ENCODE assay signal across 8 cellular contexts in genomic region chr11:123430736-123431356, GRCh38. TPM values are rescaled to one million over a fixed set of nuclear protein-coding genes. Genes with fewer than 3 reads are reported as not detected.
A peak's percentile ranks its signal among the peaks of the same experiment; 100 is the strongest.
DNase-seq lines count a peak whose midpoint lies in the region; ATAC-seq and TF ChIP-seq lines count a peak whose summit lies in the region.

No MANE protein-coding gene starts in this region.

- H3K27me3 ChIP-seq in cardiac muscle cell (no peaks in the 10 kb centered on the region), parathyroid adenoma (ENCODE audit: control insufficient read depth, insufficient read depth, low read length) (no peaks in the 10 kb centered on the region), vagina (no peaks in the 10 kb centered on the region)

- peaks cover 5% of the 10 kb centered on the region for H3K36me3 ChIP-seq in cardiac muscle cell
- H3K36me3 ChIP-seq in parathyroid adenoma (ENCODE audit: control insufficient read depth, insufficient read depth, low read length): no peaks in the 10 kb centered on the region
- no peaks in the 10 kb centered on the region for H3K36me3 ChIP-seq in vagina

- no peak overlapping the region for H3K9ac ChIP-seq in parathyroid adenoma

- no peaks in the 10 kb centered on the region for H3K27me3 Mint-ChIP-seq in activated T-helper 2 cell treated with anti-CD3 and anti-CD28 coated beads, Interferon-gamma antibody, Interleukin-2, Interleukin-4, amounts not matched to agents 10 μg/mL and 5 μg/mL and 100 μg/mL, durations not matched to agents 14 hours and 24 hours and 36 hours (ENCODE audit: low read depth)

- no peak for TF ChIP-seq POLR2A in vagina (IDR thresholded peaks at IDR 0.05)

- H3K9me3 Mint-ChIP-seq in activated T-helper 2 cell treated with anti-CD3 and anti-CD28 coated beads, Interferon-gamma antibody, Interleukin-2, Interleukin-4, amounts not matched to agents 10 μg/mL and 5 μg/mL and 100 μg/mL, durations not matched to agents 14 hours and 24 hours and 36 hours: no peaks in the 10 kb centered on the region

- H3K27ac Mint-ChIP-seq in activated T-helper 2 cell treated with anti-CD3 and anti-CD28 coated beads, Interferon-gamma antibody, Interleukin-2, Interleukin-4, amounts not matched to agents 10 μg/mL and 5 μg/mL and 100 μg/mL, durations not matched to agents 14 hours and 24 hours and 36 hours: peak overlapping the region; percentile 82

- no peaks in the 10 kb centered on the region for H3K79me2 ChIP-seq in parathyroid adenoma

- H3K4me2 ChIP-seq in parathyroid adenoma (ENCODE audit: low read length): peak overlapping the region; percentile 47

- no peaks in the 10 kb centered on the region for H3K9me3 ChIP-seq in cardiac muscle cell (ENCODE audit: low read depth)
- H3K9me3 ChIP-seq in parathyroid adenoma (ENCODE audit: control insufficient read depth, low read length): no peaks in the 10 kb centered on the region
- H3K9me3 ChIP-seq in vagina: no peaks in the 10 kb centered on the region

- intact Hi-C loops in activated T-helper 2 cell treated with anti-CD3 and anti-CD28 coated beads, Interferon-gamma antibody, Interleukin-2, Interleukin-4, amounts not matched to agents 10 μg/mL and 5 μg/mL and 100 μg/mL, durations not matched to agents 14 hours and 24 hours and 36 hours (cut with micrococcal nuclease): loop anchor here (1.0 to 10.0 kb wide), 7 partner anchors 23 to 686 kb away; no protein-coding TSS in a partner anchor
- intact Hi-C loops in vagina (cut with DNase I): no loop called here

- H3K27ac ChIP-seq in cardiac muscle cell (peak overlapping the region; percentile 82), parathyroid adenoma (no peak overlapping the region), vagina (peak overlapping the region; percentile 40)

- H2AFZ ChIP-seq in parathyroid adenoma: peak overlapping the region; percentile 56

- DNase-seq in NOMO-1 treated with dmso at 0.1 percent for 144 hours (lab: John Stamatoyannopoulos, UW; ENCODE audit: unreplicated experiment) (peak; percentile 72), cardiac muscle cell (ENCODE audit: low read depth in 1 of 2, low spot score in 1 of 2) (peak; percentile 57 to 59), vagina (ENCODE audit: extremely low spot score in 2 of 2) (no peak), SW 1271 (lab: John Stamatoyannopoulos, UW) (no peak)
- peak; percentile 77 for DNase-seq in activated T-helper 2 cell treated with anti-CD3 and anti-CD28 coated beads, Interferon-gamma antibody, Interleukin-2, Interleukin-4, amounts not matched to agents 10 μg/mL and 5 μg/mL and 100 μg/mL, durations not matched to agents 14 hours and 24 hours and 36 hours (ENCODE audit: low spot score)

- ATAC-seq in HG02623 (IDR thresholded peaks at IDR 0.05; ENCODE audit: unreplicated experiment): peak; percentile 34

- peaks cover 64% of the 10 kb centered on the region for H3K36me3 Mint-ChIP-seq in activated T-helper 2 cell treated with anti-CD3 and anti-CD28 coated beads, Interferon-gamma antibody, Interleukin-2, Interleukin-4, amounts not matched to agents 10 μg/mL and 5 μg/mL and 100 μg/mL, durations not matched to agents 14 hours and 24 hours and 36 hours (ENCODE audit: low read depth)

- H3K4me1 ChIP-seq in cardiac muscle cell (ENCODE audit: low read depth): peaks cover 6% of the 10 kb centered on the region
- H3K4me1 ChIP-seq in parathyroid adenoma: no peaks in the 10 kb centered on the region
- H3K4me1 ChIP-seq in vagina: peaks cover 21% of the 10 kb centered on the region

- H3K4me1 Mint-ChIP-seq in activated T-helper 2 cell treated with anti-CD3 and anti-CD28 coated beads, Interferon-gamma antibody, Interleukin-2, Interleukin-4, amounts not matched to agents 10 μg/mL and 5 μg/mL and 100 μg/mL, durations not matched to agents 14 hours and 24 hours and 36 hours (ENCODE audit: low read depth): peaks cover 45% of the 10 kb centered on the region

- peak overlapping the region; percentile 91 for H3K4me3 Mint-ChIP-seq in activated T-helper 2 cell treated with anti-CD3 and anti-CD28 coated beads, Interferon-gamma antibody, Interleukin-2, Interleukin-4, amounts not matched to agents 10 μg/mL and 5 μg/mL and 100 μg/mL, durations not matched to agents 14 hours and 24 hours and 36 hours (ENCODE audit: low read depth)

- TF ChIP-seq CTCF in cardiac muscle cell (IDR thresholded peaks at IDR 0.05; ENCODE audit: low read depth, low read length): peak; percentile 4
- TF ChIP-seq CTCF in parathyroid adenoma (IDR thresholded peaks at IDR 0.05): no peak
- no peak for TF ChIP-seq CTCF in vagina (IDR thresholded peaks at IDR 0.05)

- H3K4me3 ChIP-seq in GM08714 (ENCODE audit: low read length) (peak overlapping the region; percentile 50), cardiac muscle cell (peak overlapping the region; percentile 76), parathyroid adenoma (ENCODE audit: low read depth, low read length) (peak overlapping the region; percentile 42), vagina (peak overlapping the region; percentile 49 to 55)

RNA-seq across cellular contexts. Expression of gene GRAMD1B, which starts 0.8 kb away (rescaled TPM):
- 159 and 166 TPM in 2 replicates for total RNA-seq in activated T-helper 2 cell treated with anti-CD3 and anti-CD28 coated beads, Interferon-gamma antibody, Interleukin-2, Interleukin-4, amounts not matched to agents 10 μg/mL and 5 μg/mL and 100 μg/mL, durations not matched to agents 14 hours and 24 hours and 36 hours
- total RNA-seq in cardiac muscle cell (47.4 and 81.5 TPM in 2 replicates), vagina (4.9 TPM)
- polyA plus RNA-seq in cardiac muscle cell: 15.5 and 25.5 TPM in 2 replicates

Comparison
In these comparisons a context has a peak if more than half of its experiments do, and no peak if none do; other contexts are left out.
1. DNase-seq: peak in NOMO-1 treated with dmso at 0.1 percent for 144 hours (single experiment), activated T-helper 2 cell treated with anti-CD3 and anti-CD28 coated beads, Interferon-gamma antibody, Interleukin-2, Interleukin-4, amounts not matched to agents 10 μg/mL and 5 μg/mL and 100 μg/mL, durations not matched to agents 14 hours and 24 hours and 36 hours (single experiment) and cardiac muscle cell (2 of 2); none in vagina (0 of 2) and SW 1271 (0 of 2).
2. Peak in every context shown above with its lines, with median percentiles within 50 percentile points of each other: H3K4me3 ChIP-seq.